Comparison of ENCODE assay signal across 17 cellular contexts in genomic region chr1:119659628-119660027, GRCh38. TPM values are rescaled to one million over a fixed set of nuclear protein-coding genes. Genes with fewer than 3 reads are reported as not detected.
A peak's percentile ranks its signal among the peaks of the same experiment; 100 is the strongest.
DNase-seq lines count a peak whose midpoint lies in the region; ATAC-seq and TF ChIP-seq lines count a peak whose summit lies in the region.
"Had no signal": no experiment of that assay in that cellular context is flagged by ENCODE, and none has a peak within 500 bp of the region (broad histone marks: within the 10 kb centered on the region; RNA-seq: fewer than 3 reads in every experiment).

No MANE protein-coding gene starts in this region.

- peak; percentile 69 for DNase-seq in ELF-1 (ENCODE audit: low read depth, low spot score)
- DNase-seq in choroid plexus epithelial cell (ENCODE audit: low read depth), result peak; percentile 67
- DNase-seq in islet precursor cell, result peak; percentile 78
- DNase-seq in sciatic nerve (ENCODE audit: low spot score), result no peak
- DNase-seq in activated gamma-delta T cell (lab: John Stamatoyannopoulos, UW), result no peak
- no peak for DNase-seq in NK-92 treated with Interleukin-12 subunit alpha and Interleukin-12 subunit beta, amount 100 ng/mL, for 24 hours (lab: John Stamatoyannopoulos, UW)
- DNase-seq in activated effector memory CD4-positive, alpha-beta T cell treated with Interleukin-2 at 50 U/mL for 16 hours, result no peak
- DNase-seq in Peyer's patch, result no peak
- DNase-seq: activated naive CD8-positive, alpha-beta T cell treated with anti-CD3 and anti-CD28 coated beads, Interleukin-2, amount 10 ng/mL, durations not matched to agents 7 days and 5 days; C1 segment of cervical spinal cord; head of caudate nucleus; NCI-H146; nucleus accumbens; stimulated activated naive CD8-positive, alpha-beta T cell treated with anti-CD3 and anti-CD28 coated beads, Interleukin-15, amount 100 ng/mL, for 72 hours had no signal

- no peaks in the 10 kb centered on the region for H3K36me3 ChIP-seq in Peyer's patch

- peaks cover 0 to 14% (median 5%) of the 10 kb centered on the region in 4 donors for H3K4me1 ChIP-seq in Peyer's patch

- no peaks in the 10 kb centered on the region for H3K27me3 ChIP-seq in Peyer's patch

- no peaks in the 10 kb centered on the region for H3K9me3 ChIP-seq in Peyer's patch

- H3K4me3 ChIP-seq in choroid plexus epithelial cell (ENCODE audit: low read depth, low read length) (no peak overlapping the region), Peyer's patch (no peak overlapping the region)

- ATAC-seq in sciatic nerve, result peak; percentile 81
- ATAC-seq: activated CD4-positive, CD25-positive, alpha-beta regulatory T cell treated with anti-CD3 and anti-CD28 coated beads, Interleukin-2, amount 50 U/mL, for 24 hours; stimulated activated naive CD8-positive, alpha-beta T cell treated with anti-CD3 and anti-CD28 coated beads, Interleukin-15, amount 100 ng/mL, for 72 hours had no signal

- TF ChIP-seq POLR2A in Peyer's patch (IDR thresholded peaks at IDR 0.05), result no peak

- H3K27ac ChIP-seq in Peyer's patch, result peak overlapping the region in 2 of 4 donors; percentile 64 to 74
- H3K27ac ChIP-seq: epithelial cell of prostate, HL-60 had no signal

- TF ChIP-seq CTCF in choroid plexus epithelial cell (conservative IDR thresholded peaks at IDR 0.05; ENCODE audit: low read depth, low read length) (no peak), Peyer's patch (IDR thresholded peaks at IDR 0.05) (no peak)

- intact Hi-C loops in sciatic nerve (cut with DNase I), result loop anchor here (5.0 kb wide), 1 partner anchor 47 kb away; no protein-coding TSS in a partner anchor

RNA-seq across cellular contexts. Expression of gene ZNF697, which starts 11.6 kb away (rescaled TPM):
- 4.9 TPM for total RNA-seq in sciatic nerve
- total RNA-seq in Peyer's patch, result 1 to 10 TPM; 4.4 to 6.3 (median 5.0) TPM

RNA-seq across cellular contexts. Expression of gene PHGDH, which starts 52.1 kb away (rescaled TPM):
- total RNA-seq in sciatic nerve (60.0 TPM), Peyer's patch (10 to 100 TPM in 1 of 4 donors, 1 to 10 TPM in 3; 2.8 to 19.0 (median 4.3) TPM)

Comparison
In these comparisons a context has a peak if more than half of its experiments do, and no peak if none do; other contexts are left out.
1. DNase-seq: peak in ELF-1 (single experiment), choroid plexus epithelial cell (single experiment) and islet precursor cell (single experiment); none in sciatic nerve (single experiment), activated gamma-delta T cell (single experiment), NK-92 treated with Interleukin-12 subunit alpha and Interleukin-12 subunit beta, amount 100 ng/mL, for 24 hours (single experiment), activated effector memory CD4-positive, alpha-beta T cell treated with Interleukin-2 at 50 U/mL for 16 hours (single experiment) and Peyer's patch (0 of 3).